ENCODE assay signal across 32 cellular contexts in the genomic region with DNA sequence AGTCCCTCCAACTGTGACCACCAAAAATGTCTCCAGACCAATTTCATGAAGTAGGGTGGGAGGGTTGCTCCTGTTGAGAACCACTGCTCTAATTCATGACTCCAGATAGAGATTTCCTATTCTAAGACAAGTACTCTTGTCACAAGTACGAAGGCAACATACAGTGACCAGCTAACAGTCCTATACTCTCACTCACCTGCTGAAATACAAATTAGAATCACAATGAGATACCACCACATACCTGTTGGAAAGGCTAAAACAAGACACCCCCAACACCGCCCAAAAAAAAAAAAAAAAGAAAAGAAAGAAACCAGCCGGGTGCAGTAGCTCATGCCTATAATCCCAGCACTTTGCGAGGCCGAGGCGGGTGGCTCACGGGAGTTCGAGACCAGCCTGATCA.
"Had no signal": no experiment of that assay in that cellular context is flagged by ENCODE, and none has a peak within 500 bp of the region (broad histone marks: within the 10 kb centered on the region; RNA-seq: fewer than 3 reads in every experiment).

No MANE protein-coding gene starts in this region.

- H3K9me3 Mint-ChIP-seq: activated CD8-positive, alpha-beta T cell treated with anti-CD3 and anti-CD28 coated beads for 36 hours; activated naive CD4-positive, alpha-beta T cell treated with anti-CD3 and anti-CD28 coated beads, Interleukin-2, amount 50 U/mL, for 72 hours; activated T-cell treated with anti-CD3 and anti-CD28 coated beads, Interleukin-2, amount 50 U/mL, for 4 hours; effector memory CD8-positive, alpha-beta T cell; naive thymus-derived CD4-positive, alpha-beta T cell; neural crest cell; stimulated activated naive B cell treated with anti-CD40 and anti-IgM and Interleukin-4, amounts not matched to agents 10 μg/mL and 1 μg/mL and 100 μg/mL, for 72 hours; T-helper 1 cell treated with Interleukin-12 subunit alpha and Interleukin-12 subunit beta and Interleukin-4 antibody, amounts not matched to agents 30 μg/mL and 1 μg/mL, for 36 hours had no signal

- H3K27me3 Mint-ChIP-seq: activated CD8-positive, alpha-beta T cell treated with anti-CD3 and anti-CD28 coated beads for 36 hours; effector memory CD8-positive, alpha-beta T cell; naive thymus-derived CD4-positive, alpha-beta T cell; stimulated activated naive B cell treated with anti-CD40 and anti-IgM and Interleukin-4, amounts not matched to agents 10 μg/mL and 1 μg/mL and 100 μg/mL, for 72 hours had no signal

- H3K4me3 ChIP-seq: body of pancreas, cardiac muscle cell, coronary artery, gastroesophageal sphincter, hepatocyte, psoas muscle, sigmoid colon, smooth muscle cell, stomach, suprapubic skin, tibial artery had no signal

- H3K9me3 ChIP-seq: body of pancreas, gastroesophageal sphincter, psoas muscle, sigmoid colon, stomach, suprapubic skin, tibial artery had no signal

- H3K4me1 Mint-ChIP-seq: neural crest cell; stimulated activated naive B cell treated with anti-CD40 and anti-IgM and Interleukin-4, amounts not matched to agents 10 μg/mL and 1 μg/mL and 100 μg/mL, for 72 hours had no signal

- H3K36me3 ChIP-seq: cardiac muscle cell, gastroesophageal sphincter, sigmoid colon had no signal

- ATAC-seq: activated CD8-positive, alpha-beta T cell treated with anti-CD3 and anti-CD28 coated beads for 36 hours; activated naive CD4-positive, alpha-beta T cell treated with anti-CD3 and anti-CD28 coated beads, Interleukin-2, amount 50 U/mL, for 72 hours; activated T-cell treated with anti-CD3 and anti-CD28 coated beads, Interleukin-2, amount 50 U/mL, for 4 hours; body of pancreas; effector memory CD8-positive, alpha-beta T cell; gastroesophageal sphincter; left cardiac atrium; left ventricle myocardium superior; naive thymus-derived CD4-positive, alpha-beta T cell; psoas muscle; stimulated activated naive B cell treated with anti-CD40 and anti-IgM and Interleukin-4, amounts not matched to agents 10 μg/mL and 1 μg/mL and 100 μg/mL, for 72 hours had no signal

- H3K4me1 ChIP-seq: body of pancreas, gastroesophageal sphincter, parathyroid adenoma, suprapubic skin had no signal

- H3K36me3 Mint-ChIP-seq: activated naive CD4-positive, alpha-beta T cell treated with anti-CD3 and anti-CD28 coated beads, Interleukin-2, amount 50 U/mL, for 72 hours had no signal

- DNase-seq: activated CD4-positive, alpha-beta T cell treated with anti-CD3 and anti-CD28 coated beads, Interleukin-2, amount 50 U/mL, for 1 hour; activated CD4-positive, CD25-positive, alpha-beta regulatory T cell treated with anti-CD3 and anti-CD28 coated beads, Interleukin-2, amount 50 U/mL, for 72 hours; activated CD8-positive, alpha-beta T cell treated with anti-CD3 and anti-CD28 coated beads for 36 hours; activated naive CD4-positive, alpha-beta T cell; activated T-cell treated with anti-CD3 and anti-CD28 coated beads, Interleukin-2, amount 50 U/mL, for 4 hours; anterior cingulate cortex; body of pancreas; effector memory CD8-positive, alpha-beta T cell; erythroblast; left cardiac atrium; left ventricle myocardium superior; naive thymus-derived CD4-positive, alpha-beta T cell; nucleus accumbens; psoas muscle; sigmoid colon; stimulated activated CD4-positive, alpha-beta T cell treated with anti-CD3 and anti-CD28 coated beads, Interleukin-1b, Interleukin-23, amount 100 ng/mL, for 48 hours; stimulated activated naive B cell treated with anti-CD40 and anti-IgM and Interleukin-4, amounts not matched to agents 10 μg/mL and 1 μg/mL and 100 μg/mL, for 72 hours; stomach; SW 1271; T-helper 9 cell; tibial artery had no signal

- H3K27ac Mint-ChIP-seq: activated CD8-positive, alpha-beta T cell treated with anti-CD3 and anti-CD28 coated beads for 36 hours; activated naive CD4-positive, alpha-beta T cell treated with anti-CD3 and anti-CD28 coated beads, Interleukin-2, amount 50 U/mL, for 72 hours; effector memory CD8-positive, alpha-beta T cell; stimulated activated naive B cell treated with anti-CD40 and anti-IgM and Interleukin-4, amounts not matched to agents 10 μg/mL and 1 μg/mL and 100 μg/mL, for 72 hours; T-helper 1 cell treated with Interleukin-12 subunit alpha and Interleukin-12 subunit beta and Interleukin-4 antibody, amounts not matched to agents 30 μg/mL and 1 μg/mL, for 36 hours had no signal

- H3K27ac ChIP-seq: body of pancreas, cardiac muscle cell, coronary artery, gastroesophageal sphincter, hepatocyte, parathyroid adenoma, psoas muscle, sigmoid colon, stomach, suprapubic skin, tibial artery, VCaP had no signal

- H3K4me3 Mint-ChIP-seq: activated CD8-positive, alpha-beta T cell treated with anti-CD3 and anti-CD28 coated beads for 36 hours; activated T-cell treated with anti-CD3 and anti-CD28 coated beads, Interleukin-2, amount 50 U/mL, for 4 hours; effector memory CD8-positive, alpha-beta T cell; naive thymus-derived CD4-positive, alpha-beta T cell; neural crest cell; stimulated activated naive B cell treated with anti-CD40 and anti-IgM and Interleukin-4, amounts not matched to agents 10 μg/mL and 1 μg/mL and 100 μg/mL, for 72 hours; T-helper 1 cell treated with Interleukin-12 subunit alpha and Interleukin-12 subunit beta and Interleukin-4 antibody, amounts not matched to agents 30 μg/mL and 1 μg/mL, for 36 hours had no signal

- H3K27me3 ChIP-seq: body of pancreas, cardiac muscle cell, gastroesophageal sphincter, hepatocyte, sigmoid colon, stomach, suprapubic skin, tibial artery had no signal
